15 cellular contexts compared by ENCODE assay signal in genomic region chrX:63739885-63740284, GRCh38.
"Had no signal": no experiment of that assay in that cellular context is flagged by ENCODE, and none has a peak within 500 bp of the region (broad histone marks: within the 10 kb centered on the region; RNA-seq: fewer than 3 reads in every experiment).

No MANE protein-coding gene starts in this region.

- DNase-seq: activated effector memory CD4-positive, alpha-beta T cell treated with Interleukin-2 at 50 U/mL for 16 hours; activated T-cell treated with anti-CD3 and anti-CD28 coated beads, Interleukin-2, amount 50 U/mL, for 24 hours; amniotic stem cell; body of pancreas; central memory CD4-positive, alpha-beta T cell; effector memory CD8-positive, alpha-beta T cell; erythroblast; hypothalamus; immature natural killer cell; left cardiac atrium; naive B cell; stimulated activated CD4-positive, alpha-beta T cell treated with anti-CD3 and anti-CD28 coated beads, Interleukin-4, amount 100 ng/mL, for 4 hours; stimulated activated naive CD8-positive, alpha-beta T cell treated with anti-CD3 and anti-CD28 coated beads, Interleukin-15, amount 100 ng/mL, for 72 hours had no signal

- ATAC-seq: activated naive CD4-positive, alpha-beta T cell treated with anti-CD3 and anti-CD28 coated beads, Interleukin-2, amount 50 U/mL, for 72 hours; body of pancreas; effector memory CD8-positive, alpha-beta T cell; left cardiac atrium had no signal

- FAIRE-seq: TTC549 had no signal
